8 cellular contexts compared by ENCODE assay signal in the genomic region with DNA sequence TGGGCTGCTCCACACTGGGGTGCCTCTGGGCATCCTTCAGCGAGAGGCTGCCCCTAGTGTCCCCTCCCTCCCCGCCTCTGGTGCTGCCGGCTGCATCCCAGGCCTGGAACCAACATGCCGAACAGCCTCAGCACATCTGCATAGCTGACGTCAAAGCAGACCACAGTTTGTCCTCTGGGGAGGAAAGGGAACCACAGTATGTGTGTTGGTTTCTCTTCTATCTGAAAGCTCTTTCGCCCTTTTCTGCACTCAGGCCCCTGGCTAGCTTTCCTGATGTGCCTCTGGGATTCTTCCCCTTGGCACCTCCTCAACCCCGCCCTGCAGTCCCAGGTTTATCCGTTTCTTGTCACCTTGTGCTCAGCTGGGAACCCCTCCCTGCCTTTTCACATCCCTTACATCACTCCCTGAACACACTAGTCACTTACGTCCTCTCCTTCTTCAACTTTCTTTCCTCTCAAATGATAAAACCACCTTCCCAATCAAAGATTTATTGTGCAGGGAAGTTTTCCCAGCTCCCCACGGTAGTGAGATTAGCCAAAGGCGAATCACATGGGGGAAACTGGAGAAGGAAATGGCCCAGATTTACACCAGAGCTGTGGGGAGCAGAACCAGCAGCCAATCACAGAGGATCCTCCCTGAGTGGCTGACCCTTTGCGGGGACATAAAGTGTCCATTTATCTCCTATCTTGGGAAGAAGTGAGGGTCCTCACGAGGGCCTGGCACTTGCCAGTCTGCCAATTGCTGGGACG. TPM values are rescaled to one million over a fixed set of nuclear protein-coding genes. Genes with fewer than 3 reads are reported as not detected.
DNase-seq lines count a peak whose midpoint lies in the region; ATAC-seq and TF ChIP-seq lines count a peak whose summit lies in the region.

No MANE protein-coding gene starts in this region.

- DNase-seq in GM13976 (ENCODE audit: low spot score) (peak; percentile 78), IMR-90 (peak; percentile 69), ascending aorta (ENCODE audit: low spot score in 2 of 2) (peak; percentile 40 to 82), osteoblast (ENCODE audit: insufficient read length, low spot score, missing footprints) (peak; percentile 79), PC-9 (no peak), superior temporal gyrus (ENCODE audit: extremely low spot score) (no peak), ACHN (no peak)

- H3K79me2 ChIP-seq in osteoblast (ENCODE audit: insufficient read depth, low read length) (no peaks in the 10 kb centered on the region), PC-9 (ENCODE audit: low read depth) (no peaks in the 10 kb centered on the region)

- peak overlapping the region; percentile 14 for H2AFZ ChIP-seq in IMR-90 (replicated peaks; ENCODE audit: low read length, poor library complexity)
- peak overlapping the region; percentile 55 for H2AFZ ChIP-seq in osteoblast (ENCODE audit: low read length)
- H2AFZ ChIP-seq in PC-9 = no peak overlapping the region

- H3K56ac ChIP-seq in IMR-90 (ENCODE audit: extremely low read depth, insufficient read depth, low read length) = no peak overlapping the region

- H4K5ac ChIP-seq in IMR-90 (ENCODE audit: low read depth, low read length) = no peak overlapping the region

- no peak for TF ChIP-seq RAD21 in IMR-90 (IDR thresholded peaks at IDR 0.05; ENCODE audit: low read length)

- H2BK20ac ChIP-seq in IMR-90 (ENCODE audit: low read depth, low read length) = no peak overlapping the region

- no peak overlapping the region for H2BK120ac ChIP-seq in IMR-90 (ENCODE audit: low read depth, low read length)

- no peak overlapping the region for H3K14ac ChIP-seq in IMR-90 (replicated peaks; ENCODE audit: low read depth, low read length)

- H3K27me3 ChIP-seq in IMR-90 (ENCODE audit: control insufficient read depth, insufficient read depth, low read length) (peaks cover 19% of the 10 kb centered on the region), ascending aorta (no peaks in the 10 kb centered on the region), osteoblast (ENCODE audit: insufficient read depth, low read length) (no peaks in the 10 kb centered on the region), PC-9 (ENCODE audit: insufficient read depth, low read depth) (no peaks in the 10 kb centered on the region)

- no peaks in the 10 kb centered on the region for H3K9me2 ChIP-seq in PC-9 (ENCODE audit: insufficient read depth)

- in situ Hi-C loops in GM13976 (cut with MboI; ENCODE audit: low sequenced_read_pairs, unreplicated experiment) = no loop called here
- in situ Hi-C loops in IMR-90 (cut with MboI; ENCODE audit: low sequenced_read_pairs) = no loop called here
- in situ Hi-C loops in ACHN (cut with HindIII; ENCODE audit: low pct_ligation_motif_present, low pct_unique_long_range_greater_than_20kb, low sequenced_read_pairs) = loop anchor here (25.0 kb wide), 1 partner anchor 115 kb away; the partner anchor contains the start of gene SMU1

- no peaks in the 10 kb centered on the region for H3K79me1 ChIP-seq in IMR-90 (ENCODE audit: low read depth in 1 of 2, low read length in 2 of 2)

- H3K4me3 ChIP-seq in IMR-90 (ENCODE audit: insufficient read depth, low read depth, low read length) = no peak overlapping the region
- H3K4me3 ChIP-seq in ascending aorta = no peak overlapping the region
- peak overlapping the region; percentile 5 for H3K4me3 ChIP-seq in osteoblast (ENCODE audit: insufficient read depth, low read length)
- no peak overlapping the region for H3K4me3 ChIP-seq in PC-9

- peak; percentile 100 for ATAC-seq in GM21619 (IDR thresholded peaks at IDR 0.05; ENCODE audit: unreplicated experiment)
- ATAC-seq in IMR-90 (ENCODE audit: low read depth) = peak; percentile 59

- dilution Hi-C loops in IMR-90 (cut with HindIII; ENCODE audit: low sequenced_read_pairs, unreplicated experiment) = no loop called here

- no peaks in the 10 kb centered on the region for H3K9me3 ChIP-seq in IMR-90 (ENCODE audit: control insufficient read depth, insufficient read depth, low read length)
- no peaks in the 10 kb centered on the region for H3K9me3 ChIP-seq in ascending aorta
- no peaks in the 10 kb centered on the region for H3K9me3 ChIP-seq in osteoblast (ENCODE audit: low read depth, low read length)
- H3K9me3 ChIP-seq in PC-9 (ENCODE audit: insufficient read depth, low read depth) = no peaks in the 10 kb centered on the region

- no peak overlapping the region for H3K4me2 ChIP-seq in IMR-90 (ENCODE audit: low read depth, low read length)
- peak overlapping the region; percentile 52 for H3K4me2 ChIP-seq in osteoblast (ENCODE audit: insufficient read depth, low read length)
- H3K4me2 ChIP-seq in PC-9 = no peak overlapping the region

- POLR2A ChIA-PET in IMR-90 (lab: Charles Lee; ENCODE audit: unreplicated experiment) (no interaction called here), PC-9 (lab: Charles Lee; ENCODE audit: unreplicated experiment) (no interaction called here)

- no peak for TF ChIP-seq POLR2A in IMR-90 (IDR thresholded peaks at IDR 0.05; ENCODE audit: low read depth, low read length)

- CTCF ChIA-PET in IMR-90 (lab: Yijun Ruan, JAX) = interaction anchor here (0.6 to 1.2 kb wide), 2 partner anchors 24 to 27 kb away, joined by 3 to 4 read pairs; no protein-coding TSS in a partner anchor
- CTCF ChIA-PET in PC-9 (lab: Charles Lee) = no interaction called here

- H3K4me1 ChIP-seq in IMR-90 (ENCODE audit: control insufficient read depth, insufficient read depth, low read length) = peaks cover 2% of the 10 kb centered on the region; the same call in 1 of the 2 replicates
- peaks cover 0 to 3% of the 10 kb centered on the region in 2 donors for H3K4me1 ChIP-seq in ascending aorta
- peaks cover 24% of the 10 kb centered on the region for H3K4me1 ChIP-seq in osteoblast (ENCODE audit: insufficient read depth, low read length)
- no peaks in the 10 kb centered on the region for H3K4me1 ChIP-seq in PC-9 (replicated peaks; ENCODE audit: insufficient read depth)

- H2AK5ac ChIP-seq in IMR-90 (ENCODE audit: low read depth, low read length) = no peak overlapping the region

- BruUV-seq in IMR-90 (replicated peaks; lab: Mats Ljungman, UMichigan) (no TSS peak), PC-9 (replicated peaks; lab: Mats Ljungman, UMichigan) (no TSS peak)

- no peak overlapping the region for H2BK15ac ChIP-seq in IMR-90 (ENCODE audit: low read depth, low read length)

- TF ChIP-seq CTCF in GM13976 (IDR thresholded peaks at IDR 0.05; ENCODE audit: borderline replicate concordance, control extremely low read depth, extremely low read depth, insufficient read depth, missing control alignments) (no peak), IMR-90 (conservative IDR thresholded peaks at IDR 0.05; ENCODE audit: low read depth, low read length) (no peak), ascending aorta (IDR thresholded peaks at IDR 0.05) (no peak), osteoblast (IDR thresholded peaks at IDR 0.05; ENCODE audit: extremely low read depth, low read depth, low read length) (no peak), PC-9 (conservative IDR thresholded peaks at IDR 0.05) (no peak)

- H4K20me1 ChIP-seq in IMR-90 (ENCODE audit: insufficient read depth, low read length) (no peaks in the 10 kb centered on the region), osteoblast (ENCODE audit: insufficient read depth, low read length) (no peaks in the 10 kb centered on the region), PC-9 (ENCODE audit: insufficient read depth) (no peaks in the 10 kb centered on the region)

- H2BK5ac ChIP-seq in IMR-90 (ENCODE audit: low read depth, low read length, poor library complexity, severe bottlenecking) = no peak overlapping the region

- no peak overlapping the region for H2AK9ac ChIP-seq in IMR-90 (replicated peaks; ENCODE audit: low read depth, low read length, poor library complexity)

- no peak overlapping the region for H3K23ac ChIP-seq in IMR-90 (ENCODE audit: low read depth, low read length)

- H3K36me3 ChIP-seq in IMR-90 (ENCODE audit: control insufficient read depth, insufficient read depth, low read length) (no peaks in the 10 kb centered on the region), ascending aorta (no peaks in the 10 kb centered on the region), osteoblast (ENCODE audit: insufficient read depth, low read length) (no peaks in the 10 kb centered on the region), PC-9 (ENCODE audit: low read depth) (no peaks in the 10 kb centered on the region)

- 75 to 100% methylated on average over 1 to 3 of the region's 14 CpGs for WGBS in IMR-90 (ENCODE audit: extremely low coverage in 2 of 2, insufficient read length in 1 of 2), 2 experiments

- H3F3A ChIP-seq in PC-9 (ENCODE audit: insufficient read depth, low read depth) = no peaks in the 10 kb centered on the region

- H4K8ac ChIP-seq in IMR-90 (ENCODE audit: low read depth in 2 of 2, low read length in 2 of 2) = no peak overlapping the region; a peak in 1 of 4 replicates

- no peak overlapping the region for H3K9ac ChIP-seq in IMR-90 (ENCODE audit: low read depth, low read length)

- no peak overlapping the region for H3K4ac ChIP-seq in IMR-90 (ENCODE audit: low read depth, low read length)

- no peak overlapping the region for H3K18ac ChIP-seq in IMR-90 (ENCODE audit: low read depth, low read length)

- H4K91ac ChIP-seq in IMR-90 (ENCODE audit: insufficient read depth, low read depth, low read length) = no peak overlapping the region

- intact Hi-C loops in IMR-90 (cut with micrococcal nuclease) = no loop called here
- intact Hi-C loops in ascending aorta (cut with DNase I) = loop anchor here (5.0 kb wide), 1 partner anchor 70 kb away; no protein-coding TSS in a partner anchor
- intact Hi-C loops in PC-9 (cut with micrococcal nuclease; ENCODE audit: unreplicated experiment) = no loop called here

- H3K9me1 ChIP-seq in IMR-90 (ENCODE audit: insufficient read depth, low read length) = no peaks in the 10 kb centered on the region

- no peak overlapping the region for H3K27ac ChIP-seq in IMR-90 (ENCODE audit: insufficient read depth, low read length)
- no peak overlapping the region for H3K27ac ChIP-seq in ascending aorta
- peak overlapping the region; percentile 21 for H3K27ac ChIP-seq in osteoblast (ENCODE audit: low read depth, low read length)
- H3K27ac ChIP-seq in PC-9 = no peak overlapping the region

TF ChIP-seq in IMR-90, 13 proteins besides CTCF, POLR2A, EP300 and RAD21 (continues in another document):
- TF ChIP-seq MAFK (IDR thresholded peaks at IDR 0.05; ENCODE audit: low read depth, low read length) = no peak
- TF ChIP-seq BHLHE40 (IDR thresholded peaks at IDR 0.05; ENCODE audit: low read depth, low read length) = no peak
- no peak for TF ChIP-seq CHD1 (IDR thresholded peaks at IDR 0.05; ENCODE audit: low read depth, low read length)

RNA-seq across cellular contexts. Expression of gene B4GALT1, which starts 35.6 kb away (rescaled TPM):
- total RNA-seq in IMR-90 (2012; rRNA removed) (8.8 and 11.9 TPM in 2 replicates), ascending aorta (100 TPM), osteoblast (63.7 and 76.3 TPM in 2 replicates), PC-9 (2021) (75.6 and 87.2 TPM in 2 replicates)
- polyA plus RNA-seq in IMR-90 (2012; rRNA removed) = 37.6 and 37.8 TPM in 2 replicates
- polyA plus RNA-seq in IMR-90 (2012; cell fraction: cytosol; rRNA removed) = 28.7 and 34.0 TPM in 2 replicates
- 15.4 and 23.3 TPM in 2 replicates for polyA plus RNA-seq in IMR-90 (2012; cell fraction: nucleus; rRNA removed; ENCODE audit: low replicate concordance)

RNA-seq across cellular contexts. Expression of gene SPINK4, which starts 37.2 kb away (rescaled TPM):
- not detected in 2 replicates for total RNA-seq in IMR-90 (2012; rRNA removed)
- polyA plus RNA-seq in IMR-90 (2012; rRNA removed) = not detected in 2 replicates
- polyA plus RNA-seq in IMR-90 (2012; cell fraction: cytosol; rRNA removed) = not detected in 2 replicates
- not detected in 2 replicates for polyA plus RNA-seq in IMR-90 (2012; cell fraction: nucleus; rRNA removed; ENCODE audit: low replicate concordance)
- not detected for total RNA-seq in ascending aorta
- total RNA-seq in osteoblast = not detected in 2 replicates
- not detected in 2 replicates for total RNA-seq in PC-9 (2021)

Comparison
In these comparisons a context has a peak if more than half of its experiments do, and no peak if none do; other contexts are left out.
1. DNase-seq: peak in GM13976 (single experiment), IMR-90 (single experiment), ascending aorta (2 of 2) and osteoblast (single experiment); none in PC-9 (0 of 2), superior temporal gyrus (single experiment) and ACHN (single experiment).